ENCODE assay signal across 8 cellular contexts in the genomic region with DNA sequence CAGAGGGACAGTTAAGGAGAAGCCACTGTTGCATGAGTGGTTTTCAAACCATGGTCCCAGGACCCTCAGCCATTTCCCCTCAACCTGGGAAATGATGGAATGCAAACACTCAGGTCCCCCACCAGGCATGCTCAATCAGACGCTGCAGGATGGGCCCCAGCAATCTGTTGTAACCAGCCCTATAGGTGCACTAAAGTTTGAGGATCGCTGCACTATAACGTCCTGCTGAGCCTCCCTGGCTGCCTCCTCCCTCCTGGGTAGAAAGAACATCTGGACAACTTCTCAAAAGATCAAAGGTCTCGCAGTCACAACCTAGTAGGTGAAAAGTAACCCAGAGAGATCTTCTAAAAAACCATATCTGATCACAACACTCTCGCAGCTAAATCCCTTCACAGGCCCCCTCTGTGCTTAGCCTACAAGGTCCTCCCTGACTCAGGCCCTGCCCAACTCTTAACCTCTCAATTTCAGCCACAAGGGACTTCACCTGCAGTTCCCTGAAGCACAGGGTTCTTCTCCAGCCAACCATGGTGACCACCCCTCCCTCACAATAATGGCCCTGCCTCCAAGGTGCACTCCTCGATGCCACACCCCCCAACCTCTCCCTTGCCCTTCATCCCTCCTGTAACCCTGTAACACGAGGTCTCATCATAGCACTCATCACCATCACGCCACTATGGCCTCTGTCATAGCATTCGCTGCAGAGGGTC. TPM values are rescaled to one million over a fixed set of nuclear protein-coding genes. Genes with fewer than 3 reads are reported as not detected.
A peak's percentile ranks its signal among the peaks of the same experiment; 100 is the strongest.
DNase-seq lines count a peak whose midpoint lies in the region; ATAC-seq and TF ChIP-seq lines count a peak whose summit lies in the region.

No MANE protein-coding gene starts in this region.

- no peak overlapping the region for H3K27ac Mint-ChIP-seq in WTC11
- no peak overlapping the region for H3K27ac Mint-ChIP-seq in nephron progenitor cell
- H3K27ac Mint-ChIP-seq in immature natural killer cell: no peak overlapping the region

- CTCF ChIA-PET in WTC11 (lab: Charles Lee): interaction anchor here (0.6 to 1.9 kb wide), 5 partner anchors 12 to 152 kb away, joined by 3 to 6 read pairs (median 3); no protein-coding TSS in a partner anchor

- ATAC-seq in HG02588 (IDR thresholded peaks at IDR 0.05; ENCODE audit: unreplicated experiment) (peak; percentile 29), WTC11 (no peak)

- DNase-seq in GM13977 (ENCODE audit: low spot score) (peak; percentile 56), WTC11 (ENCODE audit: low spot score) (no peak), nephron progenitor cell (no peak), immature natural killer cell (no peak), amygdala (lab: John Stamatoyannopoulos, UW) (no peak), midbrain (lab: John Stamatoyannopoulos, UW) (no peak)
- DNase-seq in stimulated activated naive CD4-positive, alpha-beta T cell (lab: John Stamatoyannopoulos, UW): no peak

- H3K4me1 Mint-ChIP-seq in WTC11: peaks cover 60% of the 10 kb centered on the region
- H3K4me1 Mint-ChIP-seq in nephron progenitor cell: peaks cover 80% of the 10 kb centered on the region
- H3K4me1 Mint-ChIP-seq in immature natural killer cell: peaks cover 17 to 21% of the 10 kb centered on the region in 2 donors

- H3K36me3 Mint-ChIP-seq in WTC11 (no peaks in the 10 kb centered on the region), nephron progenitor cell (ENCODE audit: low read depth) (no peaks in the 10 kb centered on the region), immature natural killer cell (no peaks in the 10 kb centered on the region)

- in situ Hi-C loops in GM13977 (cut with MboI; ENCODE audit: low pct_unique_long_range_greater_than_20kb, low sequenced_read_pairs, unreplicated experiment): no loop called here

- H3K27me3 Mint-ChIP-seq in WTC11 (ENCODE audit: low read depth) (peaks cover 27% of the 10 kb centered on the region), nephron progenitor cell (ENCODE audit: low read depth, poor library complexity) (peaks cover 10% of the 10 kb centered on the region), immature natural killer cell (ENCODE audit: low read depth in 3 of 3) (peaks cover 2 to 17% (median 3%) of the 10 kb centered on the region in 3 donors)

- H3K4me3 Mint-ChIP-seq in WTC11: peak overlapping the region; percentile 81
- peak overlapping the region; percentile 87 for H3K4me3 Mint-ChIP-seq in nephron progenitor cell
- peak overlapping the region in 1 of 5 donors; percentile 92 for H3K4me3 Mint-ChIP-seq in immature natural killer cell

- POLR2A ChIA-PET in WTC11 (lab: Charles Lee): no interaction called here

- no peaks in the 10 kb centered on the region for H3K9me3 Mint-ChIP-seq in WTC11
- no peaks in the 10 kb centered on the region for H3K9me3 Mint-ChIP-seq in nephron progenitor cell
- H3K9me3 Mint-ChIP-seq in immature natural killer cell: no peaks in the 10 kb centered on the region

- TF ChIP-seq CTCF in GM13977 (IDR thresholded peaks at IDR 0.05; ENCODE audit: extremely low read depth, insufficient read depth, missing control alignments) (no peak), WTC11 (IDR thresholded peaks at IDR 0.05) (no peak), nephron progenitor cell (IDR thresholded peaks at IDR 0.05) (no peak)

TF ChIP-seq in WTC11, 78 proteins besides CTCF, POLR2A, EP300 and RAD21:
- no peak for TF ChIP-seq ZNF219 (CRISPR knock-in tag; IDR thresholded peaks at IDR 0.05; ENCODE audit: borderline replicate concordance)
- TF ChIP-seq ZNF423 (CRISPR knock-in tag; IDR thresholded peaks at IDR 0.05): 0 out of 2 replicates have a peak, but pooled peaks have one; percentile 47

RNA-seq across cellular contexts. Expression of gene SHB, which starts 3.5 kb away (rescaled TPM):
- 9.5 to 12.2 TPM (median 10.6 TPM) in 3 replicates for total RNA-seq in WTC11 (2021)
- under 1 TPM; 0.39 to 0.70 (median 0.57) TPM for polyA plus RNA-seq in immature natural killer cell
